Comparison of ENCODE assay signal across 15 cellular contexts in genomic region chr5:127876384-127876783, GRCh38.
A peak's percentile ranks its signal among the peaks of the same experiment; 100 is the strongest.
DNase-seq lines count a peak whose midpoint lies in the region; ATAC-seq and TF ChIP-seq lines count a peak whose summit lies in the region.
"Had no signal": no experiment of that assay in that cellular context is flagged by ENCODE, and none has a peak within 500 bp of the region (broad histone marks: within the 10 kb centered on the region; RNA-seq: fewer than 3 reads in every experiment).

No MANE protein-coding gene starts in this region.

- H3K27ac Mint-ChIP-seq in nephron: peak overlapping the region in 2 of 3 experiments; percentile 40 to 80
- H3K27ac Mint-ChIP-seq: natural killer cell treated with Interleukin-12 subunit alpha and Interleukin-12 subunit beta and Interleukin-15 and Interleukin-18, amount 100 ng/mL, for 72 hours; progenitor cell of endocrine pancreas; T-helper 17 cell had no signal

- peak; percentile 33 for DNase-seq in DMS53 (lab: John Stamatoyannopoulos, UW)
- DNase-seq in LoVo (ENCODE audit: low spot score): peak; percentile 62
- peak; percentile 44 for DNase-seq in epithelial cell of proximal tubule (ENCODE audit: low read depth)
- DNase-seq in Kasumi-1 (lab: John Stamatoyannopoulos, UW): no peak
- no peak for DNase-seq in COLO829 (ENCODE audit: low spot score)
- DNase-seq in activated effector memory CD4-positive, alpha-beta T cell treated with anti-CD3 and anti-CD28 coated beads, Interleukin-2, amount 50 U/mL, for 16 hours: no peak
- DNase-seq: activated effector memory CD4-positive, alpha-beta T cell treated with Interleukin-2 at 50 U/mL for 16 hours; BE2C; NCI-H82; T-helper 17 cell had no signal

- peaks cover 11% of the 10 kb centered on the region for H3K4me1 Mint-ChIP-seq in nephron
- H3K4me1 Mint-ChIP-seq: T-helper 17 cell had no signal

- H3K27me3 Mint-ChIP-seq in nephron (ENCODE audit: low read depth): no peaks in the 10 kb centered on the region
- H3K27me3 Mint-ChIP-seq: progenitor cell of endocrine pancreas had no signal

- TF ChIP-seq CTCF in epithelial cell of proximal tubule (conservative IDR thresholded peaks at IDR 0.05; ENCODE audit: low read depth, low read length) (no peak), nephron (IDR thresholded peaks at IDR 0.05; ENCODE audit: unreplicated experiment in 3 of 3) (no peak)

- H3K36me3 Mint-ChIP-seq in nephron (ENCODE audit: low read depth): peaks cover 5% of the 10 kb centered on the region
- H3K36me3 Mint-ChIP-seq: natural killer cell treated with Interleukin-12 subunit alpha and Interleukin-12 subunit beta and Interleukin-15 and Interleukin-18, amount 100 ng/mL, for 72 hours had no signal

- H3K9me3 Mint-ChIP-seq in nephron: peaks cover 4% of the 10 kb centered on the region
- H3K9me3 Mint-ChIP-seq: natural killer cell treated with Interleukin-12 subunit alpha and Interleukin-12 subunit beta and Interleukin-15 and Interleukin-18, amount 100 ng/mL, for 72 hours had no signal

- H3K4me3 ChIP-seq in epithelial cell of proximal tubule (ENCODE audit: low read depth, low read length): no peak overlapping the region
- H3K4me3 ChIP-seq: lung had no signal

- ATAC-seq in GM18909 (IDR thresholded peaks at IDR 0.05; ENCODE audit: poor library complexity, unreplicated experiment): no peak

- no peak overlapping the region for H3K4me3 Mint-ChIP-seq in nephron
- H3K4me3 Mint-ChIP-seq: natural killer cell treated with Interleukin-12 subunit alpha and Interleukin-12 subunit beta and Interleukin-15 and Interleukin-18, amount 100 ng/mL, for 72 hours; T-helper 17 cell had no signal

Comparison
In these comparisons a context has a peak if more than half of its experiments do, and no peak if none do; other contexts are left out.
1. DNase-seq: peak in DMS53 (single experiment), LoVo (single experiment) and epithelial cell of proximal tubule (single experiment); none in Kasumi-1 (0 of 2), COLO829 (single experiment) and activated effector memory CD4-positive, alpha-beta T cell treated with anti-CD3 and anti-CD28 coated beads, Interleukin-2, amount 50 U/mL, for 16 hours (single experiment).